Comparison of ENCODE assay signal across 1 cellular context in genomic region chr12:121783771-121784170, GRCh38.
TF ChIP-seq lines count a peak whose summit lies in the region.

No MANE protein-coding gene starts in this region.

TF ChIP-seq in GM12878, 131 proteins besides CTCF, POLR2A, EP300 and RAD21 (continued from another document):
- TF ChIP-seq ZBTB33 (IDR thresholded peaks at IDR 0.05) (peak; percentile 85; the same call in 1 of the 2 replicates), BHLHE40 (IDR thresholded peaks at IDR 0.05; ENCODE audit: borderline replicate concordance in 1 of 2, low read depth in 2 of 2, low read length in 1 of 2) (no peak)
TF ChIP-seq in GM12878: peak in this region for 1.
